1 cellular context compared by ENCODE assay signal in genomic region chr2:187461294-187462261, GRCh38.
TF ChIP-seq lines count a peak whose summit lies in the region.

No MANE protein-coding gene starts in this region.

TF ChIP-seq in HepG2, 621 proteins besides CTCF, POLR2A, EP300 and RAD21 (continued from another document and continues in another):
- TF ChIP-seq, protein P1, sequence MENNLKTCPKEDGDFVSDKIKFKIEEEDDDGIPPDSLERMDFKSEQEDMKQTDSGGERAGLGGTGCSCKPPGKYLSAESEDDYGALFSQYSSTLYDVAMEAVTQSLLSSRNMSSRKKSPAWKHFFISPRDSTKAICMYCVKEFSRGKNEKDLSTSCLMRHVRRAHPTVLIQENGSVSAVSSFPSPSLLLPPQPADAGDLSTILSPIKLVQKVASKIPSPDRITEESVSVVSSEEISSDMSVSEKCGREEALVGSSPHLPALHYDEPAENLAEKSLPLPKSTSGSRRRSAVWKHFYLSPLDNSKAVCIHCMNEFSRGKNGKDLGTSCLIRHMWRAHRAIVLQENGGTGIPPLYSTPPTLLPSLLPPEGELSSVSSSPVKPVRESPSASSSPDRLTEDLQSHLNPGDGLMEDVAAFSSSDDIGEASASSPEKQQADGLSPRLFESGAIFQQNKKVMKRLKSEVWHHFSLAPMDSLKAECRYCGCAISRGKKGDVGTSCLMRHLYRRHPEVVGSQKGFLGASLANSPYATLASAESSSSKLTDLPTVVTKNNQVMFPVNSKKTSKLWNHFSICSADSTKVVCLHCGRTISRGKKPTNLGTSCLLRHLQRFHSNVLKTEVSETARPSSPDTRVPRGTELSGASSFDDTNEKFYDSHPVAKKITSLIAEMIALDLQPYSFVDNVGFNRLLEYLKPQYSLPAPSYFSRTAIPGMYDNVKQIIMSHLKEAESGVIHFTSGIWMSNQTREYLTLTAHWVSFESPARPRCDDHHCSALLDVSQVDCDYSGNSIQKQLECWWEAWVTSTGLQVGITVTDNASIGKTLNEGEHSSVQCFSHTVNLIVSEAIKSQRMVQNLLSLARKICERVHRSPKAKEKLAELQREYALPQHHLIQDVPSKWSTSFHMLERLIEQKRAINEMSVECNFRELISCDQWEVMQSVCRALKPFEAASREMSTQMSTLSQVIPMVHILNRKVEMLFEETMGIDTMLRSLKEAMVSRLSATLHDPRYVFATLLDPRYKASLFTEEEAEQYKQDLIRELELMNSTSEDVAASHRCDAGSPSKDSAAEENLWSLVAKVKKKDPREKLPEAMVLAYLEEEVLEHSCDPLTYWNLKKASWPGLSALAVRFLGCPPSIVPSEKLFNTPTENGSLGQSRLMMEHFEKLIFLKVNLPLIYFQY (CRISPR knock-in tag; IDR thresholded peaks at IDR 0.05; ENCODE audit: borderline replicate concordance) = 0 out of 2 replicates have a peak, but pooled peaks have one; percentile 15
- TF ChIP-seq, protein P2, sequence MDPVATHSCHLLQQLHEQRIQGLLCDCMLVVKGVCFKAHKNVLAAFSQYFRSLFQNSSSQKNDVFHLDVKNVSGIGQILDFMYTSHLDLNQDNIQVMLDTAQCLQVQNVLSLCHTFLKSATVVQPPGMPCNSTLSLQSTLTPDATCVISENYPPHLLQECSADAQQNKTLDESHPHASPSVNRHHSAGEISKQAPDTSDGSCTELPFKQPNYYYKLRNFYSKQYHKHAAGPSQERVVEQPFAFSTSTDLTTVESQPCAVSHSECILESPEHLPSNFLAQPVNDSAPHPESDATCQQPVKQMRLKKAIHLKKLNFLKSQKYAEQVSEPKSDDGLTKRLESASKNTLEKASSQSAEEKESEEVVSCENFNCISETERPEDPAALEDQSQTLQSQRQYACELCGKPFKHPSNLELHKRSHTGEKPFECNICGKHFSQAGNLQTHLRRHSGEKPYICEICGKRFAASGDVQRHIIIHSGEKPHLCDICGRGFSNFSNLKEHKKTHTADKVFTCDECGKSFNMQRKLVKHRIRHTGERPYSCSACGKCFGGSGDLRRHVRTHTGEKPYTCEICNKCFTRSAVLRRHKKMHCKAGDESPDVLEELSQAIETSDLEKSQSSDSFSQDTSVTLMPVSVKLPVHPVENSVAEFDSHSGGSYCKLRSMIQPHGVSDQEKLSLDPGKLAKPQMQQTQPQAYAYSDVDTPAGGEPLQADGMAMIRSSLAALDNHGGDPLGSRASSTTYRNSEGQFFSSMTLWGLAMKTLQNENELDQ (CRISPR knock-in tag; IDR thresholded peaks at IDR 0.05; ENCODE audit: borderline replicate concordance) = no peak
- 0 out of 2 replicates have a peak, but pooled peaks have one; percentile 43 for TF ChIP-seq ZNF34 (CRISPR knock-in tag; IDR thresholded peaks at IDR 0.05; ENCODE audit: borderline replicate concordance)
- TF ChIP-seq STAT6 (CRISPR knock-in tag; IDR thresholded peaks at IDR 0.05; ENCODE audit: borderline replicate concordance) = no peak
- TF ChIP-seq, protein P3, sequence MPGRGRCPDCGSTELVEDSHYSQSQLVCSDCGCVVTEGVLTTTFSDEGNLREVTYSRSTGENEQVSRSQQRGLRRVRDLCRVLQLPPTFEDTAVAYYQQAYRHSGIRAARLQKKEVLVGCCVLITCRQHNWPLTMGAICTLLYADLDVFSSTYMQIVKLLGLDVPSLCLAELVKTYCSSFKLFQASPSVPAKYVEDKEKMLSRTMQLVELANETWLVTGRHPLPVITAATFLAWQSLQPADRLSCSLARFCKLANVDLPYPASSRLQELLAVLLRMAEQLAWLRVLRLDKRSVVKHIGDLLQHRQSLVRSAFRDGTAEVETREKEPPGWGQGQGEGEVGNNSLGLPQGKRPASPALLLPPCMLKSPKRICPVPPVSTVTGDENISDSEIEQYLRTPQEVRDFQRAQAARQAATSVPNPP (CRISPR knock-in tag; IDR thresholded peaks at IDR 0.05) = no peak
- TF ChIP-seq BHLHE40 (IDR thresholded peaks at IDR 0.05; ENCODE audit: low read length) = no peak
- no peak for TF ChIP-seq POLR2AphosphoS2 (IDR thresholded peaks at IDR 0.05; ENCODE audit: low read depth, low read length)
- no peak for TF ChIP-seq NCOA5 (CRISPR knock-in tag; IDR thresholded peaks at IDR 0.05)
- no peak for TF ChIP-seq ZNF776 (CRISPR knock-in tag; IDR thresholded peaks at IDR 0.05)
- TF ChIP-seq ZNF317 (CRISPR knock-in tag; IDR thresholded peaks at IDR 0.05) = peak; percentile 86
- TF ChIP-seq, protein P4, sequence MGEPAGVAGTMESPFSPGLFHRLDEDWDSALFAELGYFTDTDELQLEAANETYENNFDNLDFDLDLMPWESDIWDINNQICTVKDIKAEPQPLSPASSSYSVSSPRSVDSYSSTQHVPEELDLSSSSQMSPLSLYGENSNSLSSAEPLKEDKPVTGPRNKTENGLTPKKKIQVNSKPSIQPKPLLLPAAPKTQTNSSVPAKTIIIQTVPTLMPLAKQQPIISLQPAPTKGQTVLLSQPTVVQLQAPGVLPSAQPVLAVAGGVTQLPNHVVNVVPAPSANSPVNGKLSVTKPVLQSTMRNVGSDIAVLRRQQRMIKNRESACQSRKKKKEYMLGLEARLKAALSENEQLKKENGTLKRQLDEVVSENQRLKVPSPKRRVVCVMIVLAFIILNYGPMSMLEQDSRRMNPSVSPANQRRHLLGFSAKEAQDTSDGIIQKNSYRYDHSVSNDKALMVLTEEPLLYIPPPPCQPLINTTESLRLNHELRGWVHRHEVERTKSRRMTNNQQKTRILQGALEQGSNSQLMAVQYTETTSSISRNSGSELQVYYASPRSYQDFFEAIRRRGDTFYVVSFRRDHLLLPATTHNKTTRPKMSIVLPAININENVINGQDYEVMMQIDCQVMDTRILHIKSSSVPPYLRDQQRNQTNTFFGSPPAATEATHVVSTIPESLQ (CRISPR knock-in tag; conservative IDR thresholded peaks at IDR 0.05) = no peak
- no peak; the same call in 1 of the 2 replicates for TF ChIP-seq ZFP82 (CRISPR knock-in tag; IDR thresholded peaks at IDR 0.05; ENCODE audit: borderline replicate concordance)
- peak; percentile 69; the same call in 1 of the 2 replicates for TF ChIP-seq BCL3 (CRISPR knock-in tag; IDR thresholded peaks at IDR 0.05)
- peak; percentile 76 for TF ChIP-seq ATF7-NPFF (CRISPR knock-in tag; IDR thresholded peaks at IDR 0.05; ENCODE audit: low read depth)
- no peak for TF ChIP-seq CEBPB (IDR thresholded peaks at IDR 0.05; ENCODE audit: borderline replicate concordance, low read depth, low read length)
- TF ChIP-seq HMG20A (CRISPR knock-in tag; IDR thresholded peaks at IDR 0.05; ENCODE audit: borderline replicate concordance) = 0 out of 2 replicates have a peak, but pooled peaks have one; percentile 30
- TF ChIP-seq SOX6 (IDR thresholded peaks at IDR 0.05) = no peak
- TF ChIP-seq SOX6 (CRISPR knock-in tag; IDR thresholded peaks at IDR 0.05) = 0 out of 2 replicates have a peak, but pooled peaks have one; percentile 54
- TF ChIP-seq HHEX (CRISPR knock-in tag; IDR thresholded peaks at IDR 0.05) = no peak
- TF ChIP-seq ZNF740 (CRISPR knock-in tag; IDR thresholded peaks at IDR 0.05) = peak; percentile 81
- peak; percentile 69 for TF ChIP-seq TEAD3 (CRISPR knock-in tag; optimal IDR thresholded peaks at IDR 0.05; ENCODE audit: borderline replicate concordance)
- TF ChIP-seq ELK4 (CRISPR knock-in tag; IDR thresholded peaks at IDR 0.05; ENCODE audit: borderline replicate concordance) = no peak
- TF ChIP-seq KLF12 (CRISPR knock-in tag; IDR thresholded peaks at IDR 0.05; ENCODE audit: borderline replicate concordance) = no peak
- peak; percentile 98 for TF ChIP-seq ZFP91 (CRISPR knock-in tag; IDR thresholded peaks at IDR 0.05; ENCODE audit: borderline replicate concordance)
- TF ChIP-seq RERE (CRISPR knock-in tag; IDR thresholded peaks at IDR 0.05; ENCODE audit: low read depth) = 0 out of 2 replicates have a peak, but pooled peaks have one; percentile 57
- peak; percentile 84; the same call in 1 of the 2 replicates for TF ChIP-seq HOMEZ (CRISPR knock-in tag; IDR thresholded peaks at IDR 0.05; ENCODE audit: low read depth)
- no peak for TF ChIP-seq FOXP1 (IDR thresholded peaks at IDR 0.05)
- no peak for TF ChIP-seq FOXP1 (CRISPR knock-in tag; IDR thresholded peaks at IDR 0.05)
